ENCODE assay signal across 8 cellular contexts in the genomic region with DNA sequence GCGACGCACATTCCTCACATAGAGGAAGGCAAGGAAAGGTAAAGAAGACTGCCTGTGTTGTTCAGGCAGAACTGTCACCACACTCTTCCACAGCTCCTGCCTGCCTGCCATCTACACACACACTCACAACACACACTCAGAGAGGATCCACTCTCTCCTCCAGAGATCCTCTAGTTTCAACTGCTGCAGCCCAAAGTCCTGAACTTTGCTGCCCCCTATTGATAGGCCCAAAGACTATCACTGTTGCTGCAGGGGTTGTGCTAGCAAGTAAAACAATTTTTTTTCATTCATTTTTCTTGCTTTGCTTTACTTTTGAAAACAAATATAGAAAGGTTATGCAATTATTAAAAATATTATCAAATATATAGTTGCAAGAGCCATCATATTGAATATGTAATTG. TPM values are rescaled to one million over a fixed set of nuclear protein-coding genes. Genes with fewer than 3 reads are reported as not detected.
DNase-seq lines count a peak whose midpoint lies in the region; ATAC-seq and TF ChIP-seq lines count a peak whose summit lies in the region.

No MANE protein-coding gene starts in this region.

- no peak for TF ChIP-seq POLR2A in GM18505 (IDR thresholded peaks at IDR 0.05; ENCODE audit: borderline replicate concordance, extremely low read depth, insufficient read depth, insufficient read length)

- H3K27me3 ChIP-seq in BE2C: no peaks in the 10 kb centered on the region
- H3K27me3 ChIP-seq in cardiac muscle cell: no peaks in the 10 kb centered on the region

- no peak overlapping the region for H3K27ac ChIP-seq in cardiac muscle cell

- H3K9me3 ChIP-seq in BE2C (no peaks in the 10 kb centered on the region), cardiac muscle cell (ENCODE audit: low read depth) (no peaks in the 10 kb centered on the region)

- DNase-seq in BE2C (peak; percentile 54), NCI-H2081 treated with DMSO at 0.1 percent for 48 hours (lab: John Stamatoyannopoulos, UW) (peak; percentile 68), cardiac muscle cell (ENCODE audit: low read depth in 1 of 2, low spot score in 1 of 2) (peak; percentile 70 to 75), sciatic nerve (ENCODE audit: low spot score) (no peak)
- DNase-seq in activated CD4-positive, alpha-beta T cell treated with anti-CD3 and anti-CD28 coated beads, Interleukin-2, amount 10 ng/mL, durations not matched to agents 7 days and 5 days: peak; percentile 66

- H3K4me3 Mint-ChIP-seq in activated CD4-positive, alpha-beta T cell treated with anti-CD3 and anti-CD28 coated beads, Interleukin-2, amount 10 ng/mL, durations not matched to agents 7 days and 5 days: no peak overlapping the region

- peak; percentile 54 for ATAC-seq in GM18505 (IDR thresholded peaks at IDR 0.05; ENCODE audit: unreplicated experiment)
- ATAC-seq in sciatic nerve: peak; percentile 69
- no peak for ATAC-seq in GM19328 (IDR thresholded peaks at IDR 0.05; ENCODE audit: unreplicated experiment)
- no peak for ATAC-seq in GM19452 (IDR thresholded peaks at IDR 0.05; ENCODE audit: unreplicated experiment)

- peaks cover 20% of the 10 kb centered on the region for H3K36me3 Mint-ChIP-seq in activated CD4-positive, alpha-beta T cell treated with anti-CD3 and anti-CD28 coated beads, Interleukin-2, amount 10 ng/mL, durations not matched to agents 7 days and 5 days (ENCODE audit: low read depth)

- peaks cover 30% of the 10 kb centered on the region for H3K4me1 Mint-ChIP-seq in activated CD4-positive, alpha-beta T cell treated with anti-CD3 and anti-CD28 coated beads, Interleukin-2, amount 10 ng/mL, durations not matched to agents 7 days and 5 days

- POLR2A ChIA-PET in activated CD4-positive, alpha-beta T cell treated with anti-CD3 and anti-CD28 coated beads, Interleukin-2, amount 10 ng/mL, durations not matched to agents 7 days and 5 days (lab: Charles Lee): no interaction called here

- no peak overlapping the region for H3K27ac Mint-ChIP-seq in activated CD4-positive, alpha-beta T cell treated with anti-CD3 and anti-CD28 coated beads, Interleukin-2, amount 10 ng/mL, durations not matched to agents 7 days and 5 days

- no peak overlapping the region for H3K4me3 ChIP-seq in BE2C (ENCODE audit: low read depth, low read length)
- H3K4me3 ChIP-seq in cardiac muscle cell: no peak overlapping the region

- peaks cover 22% of the 10 kb centered on the region for H3K36me3 ChIP-seq in BE2C
- H3K36me3 ChIP-seq in cardiac muscle cell: peaks cover 23% of the 10 kb centered on the region

- H3K4me1 ChIP-seq in BE2C (no peaks in the 10 kb centered on the region; the same call in 1 of the 2 replicates), cardiac muscle cell (ENCODE audit: low read depth) (no peaks in the 10 kb centered on the region)

- peaks cover 2% of the 10 kb centered on the region for H3K9me3 Mint-ChIP-seq in activated CD4-positive, alpha-beta T cell treated with anti-CD3 and anti-CD28 coated beads, Interleukin-2, amount 10 ng/mL, durations not matched to agents 7 days and 5 days

- H3K27me3 Mint-ChIP-seq in activated CD4-positive, alpha-beta T cell treated with anti-CD3 and anti-CD28 coated beads, Interleukin-2, amount 10 ng/mL, durations not matched to agents 7 days and 5 days: peaks cover 2% of the 10 kb centered on the region

- intact Hi-C loops in sciatic nerve (cut with DNase I): no loop called here

- TF ChIP-seq CTCF in BE2C (IDR thresholded peaks at IDR 0.05; ENCODE audit: low read depth, low read length): peak; percentile 94
- peak; percentile 85 for TF ChIP-seq CTCF in cardiac muscle cell (IDR thresholded peaks at IDR 0.05; ENCODE audit: low read depth, low read length)

- CTCF ChIA-PET in activated CD4-positive, alpha-beta T cell treated with anti-CD3 and anti-CD28 coated beads, Interleukin-2, amount 10 ng/mL, durations not matched to agents 7 days and 5 days (lab: Charles Lee): interaction anchor here (0.8 to 1.5 kb wide), 3 partner anchors 13 to 25 kb away, joined by 3 to 6 read pairs (median 3); no protein-coding TSS in a partner anchor

RNA-seq across cellular contexts. Expression of a gene that starts 5.9 kb away (rescaled TPM):
- not detected for polyA plus RNA-seq in BE2C (2012; ENCODE audit: insufficient read depth, insufficient read length, low read depth)
- not detected for total RNA-seq in activated CD4-positive, alpha-beta T cell treated with anti-CD3 and anti-CD28 coated beads, Interleukin-2, amount 10 ng/mL, durations not matched to agents 7 days and 5 days
- 0.60 TPM in 1 of 2 replicates, not detected in the other for total RNA-seq in cardiac muscle cell
- polyA plus RNA-seq in cardiac muscle cell: 0.27 and 0.83 TPM in 2 replicates
- total RNA-seq in sciatic nerve: 0.36 TPM

RNA-seq across cellular contexts. Expression of a gene that starts 12.0 kb away (rescaled TPM):
- 12.6 TPM for polyA plus RNA-seq in BE2C (2012; ENCODE audit: insufficient read depth, insufficient read length, low read depth)
- total RNA-seq in activated CD4-positive, alpha-beta T cell treated with anti-CD3 and anti-CD28 coated beads, Interleukin-2, amount 10 ng/mL, durations not matched to agents 7 days and 5 days: 10 to 100 TPM; 11.4 to 14.7 TPM
- total RNA-seq in cardiac muscle cell (10.4 and 10.9 TPM in 2 replicates), sciatic nerve (6.0 TPM)
- polyA plus RNA-seq in cardiac muscle cell: 10.4 and 11.0 TPM in 2 replicates

RNA-seq across cellular contexts. Expression of a gene that starts 12.1 kb away (rescaled TPM):
- 67.3 TPM for polyA plus RNA-seq in BE2C (2012; ENCODE audit: insufficient read depth, insufficient read length, low read depth)
- total RNA-seq in activated CD4-positive, alpha-beta T cell treated with anti-CD3 and anti-CD28 coated beads, Interleukin-2, amount 10 ng/mL, durations not matched to agents 7 days and 5 days: 10 to 100 TPM; 53.5 to 56.5 TPM
- total RNA-seq in cardiac muscle cell: 29.6 and 34.3 TPM in 2 replicates
- polyA plus RNA-seq in cardiac muscle cell: 31.7 and 34.1 TPM in 2 replicates
- 45.6 TPM for total RNA-seq in sciatic nerve

Comparison
In these comparisons a context has a peak if more than half of its experiments do, and no peak if none do; other contexts are left out.
1. ATAC-seq: peak in GM18505 (single experiment) and sciatic nerve (single experiment); none in GM19328 (single experiment) and GM19452 (single experiment).